In the genomic region with DNA sequence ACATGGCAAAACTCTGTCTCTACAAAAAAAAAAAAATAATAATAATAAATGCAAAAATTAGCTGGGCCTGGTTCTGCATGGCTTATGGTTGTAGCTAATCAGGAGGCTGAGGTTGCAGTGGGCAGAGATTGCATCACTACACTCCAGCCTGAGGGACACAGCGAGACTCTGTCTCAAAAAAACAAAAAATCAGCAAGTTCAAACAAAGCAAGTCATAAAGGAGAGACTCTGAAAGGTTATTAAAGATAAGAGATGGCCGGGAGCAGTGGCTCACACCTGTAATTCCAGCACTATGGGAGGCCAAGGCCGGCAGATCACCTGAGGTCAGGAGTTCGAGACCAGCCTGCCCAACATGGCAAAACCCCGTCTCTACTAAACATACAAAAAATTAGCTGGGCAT, we compare ENCODE assay signal across 12 cellular contexts. TPM values are rescaled to one million over a fixed set of nuclear protein-coding genes. Genes with fewer than 3 reads are reported as not detected.
A peak's percentile ranks its signal among the peaks of the same experiment; 100 is the strongest.
DNase-seq lines count a peak whose midpoint lies in the region; ATAC-seq, FAIRE-seq and TF ChIP-seq lines count a peak whose summit lies in the region.
"Had no signal": no experiment of that assay in that cellular context is flagged by ENCODE, and none has a peak within 500 bp of the region (broad histone marks: within the 10 kb centered on the region; RNA-seq: fewer than 3 reads in every experiment).

No MANE protein-coding gene starts in this region.

- H3K4me3 Mint-ChIP-seq in CD4-positive, alpha-beta memory T cell: peak overlapping the region in 2 of 8 donors; percentile 46 to 54
- no peak overlapping the region for H3K4me3 Mint-ChIP-seq in GM23338
- no peak overlapping the region for H3K4me3 Mint-ChIP-seq in activated T-helper 1 cell treated with anti-CD3 and anti-CD28 coated beads, Interleukin-12 subunit alpha, Interleukin-12 subunit beta, Interleukin-2, Interleukin-4 antibody, amounts not matched to agents 30 ng/mL and 10 ng/mL and 1 ng/mL, durations not matched to agents 14 hours and 24 hours and 36 hours

- intact Hi-C loops in CD4-positive, alpha-beta memory T cell (cut with micrococcal nuclease): no loop called here
- intact Hi-C loops in activated T-helper 1 cell treated with anti-CD3 and anti-CD28 coated beads, Interleukin-12 subunit alpha, Interleukin-12 subunit beta, Interleukin-2, Interleukin-4 antibody, amounts not matched to agents 30 ng/mL and 10 ng/mL and 1 ng/mL, durations not matched to agents 14 hours and 24 hours and 36 hours (cut with micrococcal nuclease): no loop called here

- H3K27ac Mint-ChIP-seq in CD4-positive, alpha-beta memory T cell: peak overlapping the region in 4 of 7 donors; percentile 27 to 81 (median 52)
- H3K27ac Mint-ChIP-seq in GM23338: peak overlapping the region; percentile 89
- H3K27ac Mint-ChIP-seq in activated T-helper 1 cell treated with anti-CD3 and anti-CD28 coated beads, Interleukin-12 subunit alpha, Interleukin-12 subunit beta, Interleukin-2, Interleukin-4 antibody, amounts not matched to agents 30 ng/mL and 10 ng/mL and 1 ng/mL, durations not matched to agents 14 hours and 24 hours and 36 hours: peak overlapping the region; percentile 87

- no peak for TF ChIP-seq CTCF in GM23338 (conservative IDR thresholded peaks at IDR 0.05; ENCODE audit: low read depth in 2 of 2)
- no peak for TF ChIP-seq CTCF in hepatocyte (IDR thresholded peaks at IDR 0.05; ENCODE audit: poor library complexity)

- peaks cover 16% of the 10 kb centered on the region for H3K36me3 ChIP-seq in CD4-positive, alpha-beta memory T cell (ENCODE audit: insufficient read depth, low read length)
- H3K36me3 ChIP-seq in GM23338 (ENCODE audit: insufficient read depth) (no peaks in the 10 kb centered on the region), hepatocyte (replicated peaks; ENCODE audit: insufficient read depth, low read depth) (no peaks in the 10 kb centered on the region)

- POLR2A ChIA-PET in CD4-positive, alpha-beta memory T cell (lab: Charles Lee; ENCODE audit: partially characterized antibody): no interaction called here

- H3K79me2 ChIP-seq in GM23338 (replicated peaks; ENCODE audit: insufficient read depth) (peaks cover 61% of the 10 kb centered on the region), hepatocyte (peaks cover 77% of the 10 kb centered on the region)

- H3K27me3 ChIP-seq in CD4-positive, alpha-beta memory T cell (ENCODE audit: insufficient read depth, low read length): no peaks in the 10 kb centered on the region
- H3K27me3 ChIP-seq in GM23338 (ENCODE audit: insufficient read depth) (no peaks in the 10 kb centered on the region), hepatocyte (no peaks in the 10 kb centered on the region)
- H3K27me3 ChIP-seq: esophagus squamous epithelium had no signal

- H3K4me2 ChIP-seq in GM23338 (no peak overlapping the region), hepatocyte (no peak overlapping the region)

- H2AFZ ChIP-seq in GM23338 (no peak overlapping the region), hepatocyte (no peak overlapping the region)

- peaks cover 21% of the 10 kb centered on the region for H3K4me1 ChIP-seq in CD4-positive, alpha-beta memory T cell (ENCODE audit: insufficient read depth, low read length)
- 0 out of 2 replicates have a peak, but pooled peaks cover 4% of the 10 kb centered on the region for H3K4me1 ChIP-seq in GM23338 (ENCODE audit: insufficient read depth)
- peaks cover 4% of the 10 kb centered on the region for H3K4me1 ChIP-seq in hepatocyte (ENCODE audit: insufficient read depth)
- H3K4me1 ChIP-seq: esophagus squamous epithelium had no signal

- no peaks in the 10 kb centered on the region for H3K27me3 Mint-ChIP-seq in CD4-positive, alpha-beta memory T cell
- peaks cover 2% of the 10 kb centered on the region for H3K27me3 Mint-ChIP-seq in GM23338 (ENCODE audit: insufficient read depth, low read depth, poor library complexity)
- H3K27me3 Mint-ChIP-seq in activated T-helper 1 cell treated with anti-CD3 and anti-CD28 coated beads, Interleukin-12 subunit alpha, Interleukin-12 subunit beta, Interleukin-2, Interleukin-4 antibody, amounts not matched to agents 30 ng/mL and 10 ng/mL and 1 ng/mL, durations not matched to agents 14 hours and 24 hours and 36 hours (ENCODE audit: insufficient read depth): no peaks in the 10 kb centered on the region

- peaks cover 28 to 41% (median 34%) of the 10 kb centered on the region in 4 donors for H3K4me1 Mint-ChIP-seq in CD4-positive, alpha-beta memory T cell
- H3K4me1 Mint-ChIP-seq in GM23338: peaks cover 7% of the 10 kb centered on the region
- peaks cover 19% of the 10 kb centered on the region for H3K4me1 Mint-ChIP-seq in activated T-helper 1 cell treated with anti-CD3 and anti-CD28 coated beads, Interleukin-12 subunit alpha, Interleukin-12 subunit beta, Interleukin-2, Interleukin-4 antibody, amounts not matched to agents 30 ng/mL and 10 ng/mL and 1 ng/mL, durations not matched to agents 14 hours and 24 hours and 36 hours (ENCODE audit: low read depth)

- H3K4me3 ChIP-seq in CD4-positive, alpha-beta memory T cell (ENCODE audit: low read length in 2 of 2): no peak overlapping the region
- H3K4me3 ChIP-seq in GM23338: no peak overlapping the region
- no peak overlapping the region for H3K4me3 ChIP-seq in hepatocyte
- H3K4me3 ChIP-seq: esophagus squamous epithelium, skin epidermis had no signal

- no peaks in the 10 kb centered on the region for H3K9me3 ChIP-seq in CD4-positive, alpha-beta memory T cell (ENCODE audit: control insufficient read depth in 1 of 2, low read length in 2 of 2)
- no peaks in the 10 kb centered on the region for H3K9me3 ChIP-seq in hepatocyte (ENCODE audit: low read depth)
- H3K9me3 ChIP-seq: esophagus squamous epithelium had no signal

- DNase-seq in CD4-positive, alpha-beta memory T cell: no peak
- DNase-seq in GM23338 (ENCODE audit: low spot score) (no peak), hepatocyte (ENCODE audit: low spot score) (peak; percentile 7), NCI-H345 (lab: John Stamatoyannopoulos, UW) (no peak), RCC 7860 (ENCODE audit: low spot score) (no peak), caudate nucleus (lab: John Stamatoyannopoulos, UW) (no peak)
- no peak for DNase-seq in activated T-helper 1 cell treated with anti-CD3 and anti-CD28 coated beads, Interleukin-12 subunit alpha, Interleukin-12 subunit beta, Interleukin-2, Interleukin-4 antibody, amounts not matched to agents 30 ng/mL and 10 ng/mL and 1 ng/mL, durations not matched to agents 14 hours and 24 hours and 36 hours (ENCODE audit: low spot score)
- DNase-seq: activated CD4-positive, CD25-positive, alpha-beta regulatory T cell; EL; esophagus squamous epithelium had no signal

- H3K9me2 ChIP-seq in GM23338 (ENCODE audit: insufficient read depth) (no peaks in the 10 kb centered on the region), hepatocyte (replicated peaks; ENCODE audit: insufficient read depth) (no peaks in the 10 kb centered on the region)

- H4K20me1 ChIP-seq in GM23338 (replicated peaks; ENCODE audit: insufficient read depth) (0 out of 2 replicates have a peak, but pooled peaks cover 3% of the 10 kb centered on the region), hepatocyte (ENCODE audit: insufficient read depth, poor library complexity, severe bottlenecking) (peaks cover 4% of the 10 kb centered on the region)

- peaks cover 37 to 64% of the 10 kb centered on the region in 2 donors for H3K36me3 Mint-ChIP-seq in CD4-positive, alpha-beta memory T cell
- peaks cover 10% of the 10 kb centered on the region; the same call in 2 of the 3 replicates for H3K36me3 Mint-ChIP-seq in GM23338 (ENCODE audit: low read depth)
- peaks cover 33% of the 10 kb centered on the region for H3K36me3 Mint-ChIP-seq in activated T-helper 1 cell treated with anti-CD3 and anti-CD28 coated beads, Interleukin-12 subunit alpha, Interleukin-12 subunit beta, Interleukin-2, Interleukin-4 antibody, amounts not matched to agents 30 ng/mL and 10 ng/mL and 1 ng/mL, durations not matched to agents 14 hours and 24 hours and 36 hours (ENCODE audit: low read depth)

- no peak overlapping the region for H3K27ac ChIP-seq in CD4-positive, alpha-beta memory T cell (ENCODE audit: low read depth, low read length)
- H3K27ac ChIP-seq in GM23338 (ENCODE audit: low read depth): no peak overlapping the region
- H3K27ac ChIP-seq in hepatocyte: peak overlapping the region; percentile 31
- no peak overlapping the region for H3K27ac ChIP-seq in caudate nucleus (ENCODE audit: low read depth, low read length)
- H3K27ac ChIP-seq: esophagus squamous epithelium, skin epidermis had no signal

- FAIRE-seq in RCC 7860 (lab: Jason Lieb, UNC): no peak

- WGBS in hepatocyte (ENCODE audit: low lambda C conversion rate, missing lambda C conversion rate): 58% methylated on average over 5 of the region's 5 CpGs

- ATAC-seq in GM23338: no peak
- no peak for ATAC-seq in HG02852 (IDR thresholded peaks at IDR 0.05; ENCODE audit: unreplicated experiment)

- H3F3A ChIP-seq in GM23338 (replicated peaks; ENCODE audit: low read depth): no peaks in the 10 kb centered on the region

- CTCF ChIA-PET in CD4-positive, alpha-beta memory T cell (lab: Charles Lee; ENCODE audit: partially characterized antibody): no interaction called here

- H3K9me3 Mint-ChIP-seq in CD4-positive, alpha-beta memory T cell: no peaks in the 10 kb centered on the region
- H3K9me3 Mint-ChIP-seq in GM23338: no peaks in the 10 kb centered on the region
- H3K9me3 Mint-ChIP-seq in activated T-helper 1 cell treated with anti-CD3 and anti-CD28 coated beads, Interleukin-12 subunit alpha, Interleukin-12 subunit beta, Interleukin-2, Interleukin-4 antibody, amounts not matched to agents 30 ng/mL and 10 ng/mL and 1 ng/mL, durations not matched to agents 14 hours and 24 hours and 36 hours: no peaks in the 10 kb centered on the region

TF ChIP-seq in GM23338, 12 proteins besides CTCF, POLR2A, EP300 and RAD21 (continues in another document):
- no peak for TF ChIP-seq ZNF114 (CRISPR knock-in tag; IDR thresholded peaks at IDR 0.05)

RNA-seq across cellular contexts. Expression of a gene that starts 28.8 kb away (rescaled TPM):
- total RNA-seq in CD4-positive, alpha-beta memory T cell: 10 to 100 TPM; 44.6 to 45.1 TPM
- 10 to 100 TPM; 38.4 to 43.7 TPM for polyA plus RNA-seq in CD4-positive, alpha-beta memory T cell
- total RNA-seq in GM23338 (2014; rRNA removed; shearing (Covaris generic)): 54.9 and 57.1 TPM in 2 replicates
- polyA plus RNA-seq in GM23338 (2016; fragmentation: Nextera tagmentation; extraction: Ambion mirVana): 54.0 and 69.6 TPM in 2 replicates
- 49.2 and 51.7 TPM in 2 replicates for total RNA-seq in activated T-helper 1 cell treated with anti-CD3 and anti-CD28 coated beads, Interleukin-12 subunit alpha, Interleukin-12 subunit beta, Interleukin-2, Interleukin-4 antibody, amounts not matched to agents 30 ng/mL and 10 ng/mL and 1 ng/mL, durations not matched to agents 14 hours and 24 hours and 36 hours
- total RNA-seq in hepatocyte: 65.9 and 74.9 TPM in 2 replicates
- 53.2 and 63.0 TPM in 2 replicates for polyA plus RNA-seq in hepatocyte
